In genomic region chr6:18600236-18600635, GRCh38 we compare ENCODE assay signal across 22 cellular contexts.
"Had no signal": no experiment of that assay in that cellular context is flagged by ENCODE, and none has a peak within 500 bp of the region (broad histone marks: within the 10 kb centered on the region; RNA-seq: fewer than 3 reads in every experiment).

No MANE protein-coding gene starts in this region.

- H3K4me3 Mint-ChIP-seq: activated CD4-positive, alpha-beta memory T cell treated with anti-CD3 and anti-CD28 coated beads, Interleukin-2, amount 10 ng/mL, durations not matched to agents 7 days and 5 days; activated CD4-positive, alpha-beta T cell treated with anti-CD3 and anti-CD28 coated beads, Interleukin-2, amount 10 ng/mL, durations not matched to agents 24 days and 14 days; activated naive CD4-positive, alpha-beta T cell treated with anti-CD3 and anti-CD28 coated beads for 36 hours; activated naive CD8-positive, alpha-beta T cell treated with anti-CD3 and anti-CD28 coated beads, Interleukin-2, amount 10 ng/mL, durations not matched to agents 7 days and 5 days; activated T-cell treated with anti-CD3 and anti-CD28 coated beads, Interleukin-2, amount 50 U/mL, for 72 hours; mesothelial cell of epicardium; naive thymus-derived CD8-positive, alpha-beta T cell had no signal

- H3K79me2 ChIP-seq: parathyroid adenoma had no signal

- H3K27ac ChIP-seq: colonic mucosa, dorsolateral prefrontal cortex, left lung, parathyroid adenoma, upper lobe of right lung had no signal

- H3K9me3 ChIP-seq: colonic mucosa, left lung, upper lobe of right lung had no signal

- H3K9me3 Mint-ChIP-seq: activated CD4-positive, alpha-beta memory T cell treated with anti-CD3 and anti-CD28 coated beads, Interleukin-2, amount 10 ng/mL, durations not matched to agents 7 days and 5 days; activated CD4-positive, alpha-beta T cell treated with anti-CD3 and anti-CD28 coated beads, Interleukin-2, amount 10 ng/mL, durations not matched to agents 24 days and 14 days; activated naive CD4-positive, alpha-beta T cell treated with anti-CD3 and anti-CD28 coated beads for 36 hours; activated naive CD8-positive, alpha-beta T cell treated with anti-CD3 and anti-CD28 coated beads, Interleukin-2, amount 10 ng/mL, durations not matched to agents 7 days and 5 days; activated T-cell treated with anti-CD3 and anti-CD28 coated beads, Interleukin-2, amount 50 U/mL, for 72 hours; mesothelial cell of epicardium; naive thymus-derived CD8-positive, alpha-beta T cell had no signal

- H3K27me3 ChIP-seq: colonic mucosa, dorsolateral prefrontal cortex, left lung, upper lobe of right lung had no signal

- H3K4me1 ChIP-seq: colonic mucosa, left lung, parathyroid adenoma, upper lobe of right lung had no signal

- DNase-seq: activated CD4-positive, alpha-beta memory T cell treated with anti-CD3 and anti-CD28 coated beads, Interleukin-2, amount 10 ng/mL, durations not matched to agents 7 days and 5 days; activated CD4-positive, alpha-beta T cell treated with anti-CD3 and anti-CD28 coated beads, Interleukin-2, amount 10 ng/mL, durations not matched to agents 24 days and 14 days; activated effector memory CD4-positive, alpha-beta T cell treated with Interleukin-2 at 50 U/mL for 16 hours; activated naive CD4-positive, alpha-beta T cell treated with anti-CD3 and anti-CD28 coated beads for 36 hours; activated naive CD8-positive, alpha-beta T cell treated with anti-CD3 and anti-CD28 coated beads, Interleukin-2, amount 10 ng/mL, durations not matched to agents 7 days and 5 days; activated T-cell treated with anti-CD3 and anti-CD28 coated beads, Interleukin-2, amount 50 U/mL, for 72 hours; amniotic stem cell; colonic mucosa; dorsolateral prefrontal cortex; foreskin fibroblast; kidney glomerular epithelial cell; left lung; naive thymus-derived CD8-positive, alpha-beta T cell; right cardiac atrium; stimulated activated CD4-positive, alpha-beta T cell treated with anti-CD3 and anti-CD28 coated beads, Interleukin-4, amount 100 ng/mL, for 24 hours; stimulated activated naive CD8-positive, alpha-beta T cell treated with anti-CD3 and anti-CD28 coated beads, Interleukin-15, Interleukin-2, amounts not matched to agents 100 U/mL and 50 U/mL, for 24 hours; T-helper 9 cell; upper lobe of right lung had no signal

- H3K36me3 Mint-ChIP-seq: activated naive CD8-positive, alpha-beta T cell treated with anti-CD3 and anti-CD28 coated beads, Interleukin-2, amount 10 ng/mL, durations not matched to agents 7 days and 5 days; mesothelial cell of epicardium; naive thymus-derived CD8-positive, alpha-beta T cell had no signal

- H3K4me3 ChIP-seq: colonic mucosa, dorsolateral prefrontal cortex, left lung, lung, upper lobe of right lung had no signal

- H3K4me1 Mint-ChIP-seq: activated CD4-positive, alpha-beta memory T cell treated with anti-CD3 and anti-CD28 coated beads, Interleukin-2, amount 10 ng/mL, durations not matched to agents 7 days and 5 days; activated CD4-positive, alpha-beta T cell treated with anti-CD3 and anti-CD28 coated beads, Interleukin-2, amount 10 ng/mL, durations not matched to agents 24 days and 14 days; activated naive CD8-positive, alpha-beta T cell treated with anti-CD3 and anti-CD28 coated beads, Interleukin-2, amount 10 ng/mL, durations not matched to agents 7 days and 5 days had no signal

- H3K9ac ChIP-seq: parathyroid adenoma had no signal

- ATAC-seq: activated CD4-positive, CD25-positive, alpha-beta regulatory T cell treated with anti-CD3 and anti-CD28 coated beads, Interleukin-2, amount 50 U/mL, for 24 hours; activated T-cell treated with anti-CD3 and anti-CD28 coated beads, Interleukin-2, amount 50 U/mL, for 72 hours; left lung; naive thymus-derived CD8-positive, alpha-beta T cell; right cardiac atrium; stimulated activated naive CD8-positive, alpha-beta T cell treated with anti-CD3 and anti-CD28 coated beads, Interleukin-15, Interleukin-2, amounts not matched to agents 100 U/mL and 50 U/mL, for 24 hours; upper lobe of right lung had no signal

- H2AFZ ChIP-seq: parathyroid adenoma had no signal

- H3K27ac Mint-ChIP-seq: activated CD4-positive, alpha-beta memory T cell treated with anti-CD3 and anti-CD28 coated beads, Interleukin-2, amount 10 ng/mL, durations not matched to agents 7 days and 5 days; activated CD4-positive, alpha-beta T cell treated with anti-CD3 and anti-CD28 coated beads, Interleukin-2, amount 10 ng/mL, durations not matched to agents 24 days and 14 days; activated naive CD4-positive, alpha-beta T cell treated with anti-CD3 and anti-CD28 coated beads for 36 hours; activated naive CD8-positive, alpha-beta T cell treated with anti-CD3 and anti-CD28 coated beads, Interleukin-2, amount 10 ng/mL, durations not matched to agents 7 days and 5 days; activated T-cell treated with anti-CD3 and anti-CD28 coated beads, Interleukin-2, amount 50 U/mL, for 72 hours; mesothelial cell of epicardium; naive thymus-derived CD8-positive, alpha-beta T cell had no signal

- H3K36me3 ChIP-seq: colonic mucosa, left lung, upper lobe of right lung had no signal
